8 cellular contexts compared by ENCODE assay signal in genomic region chr1:246724001-246724724, GRCh38. TPM values are rescaled to one million over a fixed set of nuclear protein-coding genes. Genes with fewer than 3 reads are reported as not detected.
DNase-seq lines count a peak whose midpoint lies in the region; ATAC-seq lines count a peak whose summit lies in the region.

Gene SCCPDH, plus strand, starts transcription at chr1:246724409. Its CDS starts 14 bp downstream, at chr1:246724423.

- H3K4me1 Mint-ChIP-seq in activated CD4-positive, alpha-beta T cell treated with anti-CD3 and anti-CD28 coated beads for 36 hours = peaks cover 8% of the 10 kb centered on the region

- H3K27ac Mint-ChIP-seq in activated CD4-positive, alpha-beta T cell treated with anti-CD3 and anti-CD28 coated beads for 36 hours = peak within 1 kb of the TSS; percentile 84

- CTCF ChIA-PET in activated CD4-positive, alpha-beta T cell treated with anti-CD3 and anti-CD28 coated beads for 36 hours (lab: Charles Lee) = interaction anchor here (0.5 to 1.2 kb wide), 2 partner anchors 227 to 248 kb away, joined by 3 read pairs; no protein-coding TSS in a partner anchor

- peak within 1 kb of the TSS; percentile 83 for H3K4me3 Mint-ChIP-seq in activated CD4-positive, alpha-beta T cell treated with anti-CD3 and anti-CD28 coated beads for 36 hours

- POLR2A ChIA-PET in activated CD4-positive, alpha-beta T cell treated with anti-CD3 and anti-CD28 coated beads for 36 hours (lab: Charles Lee) = interaction anchor here (0.5 to 0.9 kb wide), 4 partner anchors 19 to 716 kb away, joined by 3 to 5 read pairs (median 4); no protein-coding TSS in a partner anchor

- intact Hi-C loops in activated CD4-positive, alpha-beta T cell treated with anti-CD3 and anti-CD28 coated beads for 36 hours (cut with DNase I, micrococcal nuclease) = loop anchor here in 1 of 2 experiments (1.0 to 5.0 kb wide), 5 partner anchors 25 to 487 kb away; partner anchors contain the start of genes AHCTF1, SMYD3 and ZNF669

- ATAC-seq in GM19023 (IDR thresholded peaks at IDR 0.05; ENCODE audit: unreplicated experiment) (peak; percentile 96), HG03196 (IDR thresholded peaks at IDR 0.05; ENCODE audit: unreplicated experiment) (peak; percentile 93)
- ATAC-seq in activated CD4-positive, alpha-beta T cell treated with anti-CD3 and anti-CD28 coated beads for 36 hours = peak; percentile 96

- peaks cover 19% of the 10 kb centered on the region for H3K9me3 Mint-ChIP-seq in activated CD4-positive, alpha-beta T cell treated with anti-CD3 and anti-CD28 coated beads for 36 hours (ENCODE audit: low read depth)

- peaks cover 30% of the 10 kb centered on the region for H3K36me3 Mint-ChIP-seq in activated CD4-positive, alpha-beta T cell treated with anti-CD3 and anti-CD28 coated beads for 36 hours (ENCODE audit: low read depth)

- peak; percentile 55 to 66 for DNase-seq in AML-193 (lab: John Stamatoyannopoulos, UW)
- DNase-seq in NCI-H510A (lab: John Stamatoyannopoulos, UW) = peak; percentile 35
- DNase-seq in activated CD4-positive, alpha-beta T cell treated with anti-CD3 and anti-CD28 coated beads for 36 hours = peak; percentile 84
- DNase-seq in left kidney (ENCODE audit: low read depth, low spot score) = peak; percentile 95
- DNase-seq in stimulated activated CD4-positive, alpha-beta T cell treated with anti-CD3 and anti-CD28 coated beads, Interleukin-2, amount 100 ng/mL, for 4 hours (ENCODE audit: low read depth) = peak; percentile 40

- peak within 1 kb of the TSS; percentile 75 for H3K27ac ChIP-seq in cingulate gyrus (ENCODE audit: low read depth, low read length)

- no peaks in the 10 kb centered on the region for H3K27me3 Mint-ChIP-seq in activated CD4-positive, alpha-beta T cell treated with anti-CD3 and anti-CD28 coated beads for 36 hours

RNA-seq across cellular contexts. Expression of gene SCCPDH, which starts in this region (rescaled TPM):
- 10 to 100 TPM; 17.1 to 28.6 TPM for total RNA-seq in activated CD4-positive, alpha-beta T cell treated with anti-CD3 and anti-CD28 coated beads for 36 hours

Comparison
In these comparisons a context has a peak if more than half of its experiments do, and no peak if none do; other contexts are left out.
1. Peak in every context shown above with its lines: DNase-seq, ATAC-seq and H3K27ac ChIP-seq.
2. DNase-seq: peak in every context shown above with its lines; median percentile 95 in left kidney; 84 in activated CD4-positive, alpha-beta T cell treated with anti-CD3 and anti-CD28 coated beads for 36 hours; 60 in AML-193; 40 in stimulated activated CD4-positive, alpha-beta T cell treated with anti-CD3 and anti-CD28 coated beads, Interleukin-2, amount 100 ng/mL, for 4 hours; 35 in NCI-H510A.